12 cellular contexts compared by ENCODE assay signal in genomic region chr6:69784595-69785377, GRCh38. TPM values are rescaled to one million over a fixed set of nuclear protein-coding genes. Genes with fewer than 3 reads are reported as not detected.
DNase-seq lines count a peak whose midpoint lies in the region; ATAC-seq and TF ChIP-seq lines count a peak whose summit lies in the region.
"Had no signal": no experiment of that assay in that cellular context is flagged by ENCODE, and none has a peak within 500 bp of the region (broad histone marks: within the 10 kb centered on the region; RNA-seq: fewer than 3 reads in every experiment).

No MANE protein-coding gene starts in this region.

- H3K4me1 ChIP-seq in tibial artery = peaks cover 0 to 5% (median 2%) of the 10 kb centered on the region in 4 donors

- no peaks in the 10 kb centered on the region for H3K27me3 ChIP-seq in tibial artery

- intact Hi-C loops in tibial artery (cut with DNase I; ENCODE audit: low total_unique reads) = no loop called here

- ATAC-seq in GM18873 (IDR thresholded peaks at IDR 0.05; ENCODE audit: low FRiP score, unreplicated experiment) (peak; percentile 60), GM21786 (IDR thresholded peaks at IDR 0.05; ENCODE audit: unreplicated experiment) (peak; percentile 64), HG03457 (IDR thresholded peaks at IDR 0.05; ENCODE audit: unreplicated experiment) (peak; percentile 78)
- ATAC-seq in activated T-cell treated with anti-CD3 and anti-CD28 coated beads, Interleukin-2, amount 50 U/mL, for 72 hours (replicated peaks in 1 of 2) = no peak
- ATAC-seq: esophagus mucosa, sciatic nerve had no signal

- no peak for DNase-seq in immature natural killer cell
- no peak for DNase-seq in tibial artery
- DNase-seq in DMS79 treated with DMSO at 0.1 percent for 48 hours (lab: John Stamatoyannopoulos, UW) = no peak
- DNase-seq in T-helper 1 cell = no peak
- no peak for DNase-seq in activated T-cell treated with anti-CD3 and anti-CD28 coated beads, Interleukin-2, amount 50 U/mL, for 72 hours
- DNase-seq: kidney glomerular epithelial cell, NCI-H2081 had no signal

- H3K27ac Mint-ChIP-seq in immature natural killer cell = peak overlapping the region in 4 of 6 donors; percentile 1 to 66 (median 17)
- H3K27ac Mint-ChIP-seq in activated T-cell treated with anti-CD3 and anti-CD28 coated beads, Interleukin-2, amount 50 U/mL, for 72 hours = no peak overlapping the region

- H3K36me3 ChIP-seq in tibial artery = peaks cover 4 to 17% (median 6%) of the 10 kb centered on the region in 3 donors

- no peaks in the 10 kb centered on the region for H3K9me3 ChIP-seq in tibial artery

- H3K27me3 Mint-ChIP-seq in immature natural killer cell (ENCODE audit: low read depth in 3 of 3) = peaks cover 0 to 2% (median 1%) of the 10 kb centered on the region in 3 donors
- no peaks in the 10 kb centered on the region for H3K27me3 Mint-ChIP-seq in activated T-cell treated with anti-CD3 and anti-CD28 coated beads, Interleukin-2, amount 50 U/mL, for 72 hours (ENCODE audit: low read depth)

- H3K4me3 Mint-ChIP-seq in immature natural killer cell = no peak overlapping the region
- peak overlapping the region in 1 of 2 donors; percentile 9 for H3K4me3 Mint-ChIP-seq in activated T-cell treated with anti-CD3 and anti-CD28 coated beads, Interleukin-2, amount 50 U/mL, for 72 hours

- no peaks in the 10 kb centered on the region for H3K9me3 Mint-ChIP-seq in immature natural killer cell
- no peaks in the 10 kb centered on the region for H3K9me3 Mint-ChIP-seq in activated T-cell treated with anti-CD3 and anti-CD28 coated beads, Interleukin-2, amount 50 U/mL, for 72 hours

- peaks cover 32 to 61% of the 10 kb centered on the region in 2 donors for H3K4me1 Mint-ChIP-seq in immature natural killer cell
- peaks cover 48% of the 10 kb centered on the region for H3K4me1 Mint-ChIP-seq in activated T-cell treated with anti-CD3 and anti-CD28 coated beads, Interleukin-2, amount 50 U/mL, for 72 hours (ENCODE audit: low read depth)

- H3K4me3 ChIP-seq in tibial artery = no peak overlapping the region

- TF ChIP-seq CTCF in tibial artery (IDR thresholded peaks at IDR 0.05) = no peak

- H3K36me3 Mint-ChIP-seq in immature natural killer cell = peaks cover 0 to 11% (median 0%) of the 10 kb centered on the region in 3 donors
- peaks cover 2 to 17% of the 10 kb centered on the region in 2 donors for H3K36me3 Mint-ChIP-seq in activated T-cell treated with anti-CD3 and anti-CD28 coated beads, Interleukin-2, amount 50 U/mL, for 72 hours (ENCODE audit: insufficient read depth in 2 of 2)

- no peak overlapping the region for H3K27ac ChIP-seq in tibial artery

RNA-seq across cellular contexts. Expression of gene LMBRD1, which starts 12.0 kb away (rescaled TPM):
- polyA plus RNA-seq in immature natural killer cell = 10 to 100 TPM; 30.9 to 49.7 (median 37.2) TPM
- 10 to 100 TPM; 24.5 to 24.8 TPM for total RNA-seq in activated T-cell treated with anti-CD3 and anti-CD28 coated beads, Interleukin-2, amount 50 U/mL, for 72 hours

Comparison
In these comparisons a context has a peak if more than half of its experiments do, and no peak if none do; other contexts are left out.
1. ATAC-seq: peak in GM18873 (single experiment), GM21786 (single experiment) and HG03457 (single experiment); none in activated T-cell treated with anti-CD3 and anti-CD28 coated beads, Interleukin-2, amount 50 U/mL, for 72 hours (0 of 2).